Comparison of ENCODE assay signal across 1 cellular context in the genomic region with DNA sequence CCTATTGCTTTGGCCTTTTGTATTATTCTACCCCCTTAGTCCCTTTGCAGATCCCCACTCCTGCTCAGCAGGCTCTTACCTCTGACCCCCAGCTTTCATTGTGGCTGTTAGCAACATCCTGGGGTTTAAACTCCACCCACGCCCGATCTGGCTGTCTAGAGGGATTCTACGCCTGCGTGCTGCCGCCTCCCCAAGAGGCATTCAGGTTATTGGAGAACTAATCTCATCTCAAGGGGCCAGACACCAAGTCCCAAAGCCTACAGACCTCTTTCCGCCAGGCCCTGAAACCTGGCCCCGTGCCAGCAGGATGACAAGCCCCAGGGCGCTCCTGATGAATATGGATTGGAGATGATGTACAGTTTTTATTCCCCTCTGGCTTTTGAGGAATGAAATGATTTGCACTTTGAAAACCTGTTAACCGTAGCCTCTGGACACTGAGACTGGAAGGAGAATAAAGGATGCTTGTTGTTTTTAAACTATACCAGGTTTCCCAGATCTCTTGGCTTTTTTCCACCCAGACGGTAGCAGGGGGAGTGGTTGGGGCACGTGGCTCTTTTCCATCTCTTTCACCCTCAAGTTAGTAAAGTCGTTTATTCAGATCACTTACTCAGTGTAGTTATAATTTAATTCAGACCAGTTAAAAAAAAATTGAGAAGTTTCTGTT.
TF ChIP-seq lines count a peak whose summit lies in the region.

No MANE protein-coding gene starts in this region.

TF ChIP-seq in GM23338, 12 proteins besides CTCF, POLR2A, EP300 and RAD21 (continued from another document):
- TF ChIP-seq, protein P1, sequence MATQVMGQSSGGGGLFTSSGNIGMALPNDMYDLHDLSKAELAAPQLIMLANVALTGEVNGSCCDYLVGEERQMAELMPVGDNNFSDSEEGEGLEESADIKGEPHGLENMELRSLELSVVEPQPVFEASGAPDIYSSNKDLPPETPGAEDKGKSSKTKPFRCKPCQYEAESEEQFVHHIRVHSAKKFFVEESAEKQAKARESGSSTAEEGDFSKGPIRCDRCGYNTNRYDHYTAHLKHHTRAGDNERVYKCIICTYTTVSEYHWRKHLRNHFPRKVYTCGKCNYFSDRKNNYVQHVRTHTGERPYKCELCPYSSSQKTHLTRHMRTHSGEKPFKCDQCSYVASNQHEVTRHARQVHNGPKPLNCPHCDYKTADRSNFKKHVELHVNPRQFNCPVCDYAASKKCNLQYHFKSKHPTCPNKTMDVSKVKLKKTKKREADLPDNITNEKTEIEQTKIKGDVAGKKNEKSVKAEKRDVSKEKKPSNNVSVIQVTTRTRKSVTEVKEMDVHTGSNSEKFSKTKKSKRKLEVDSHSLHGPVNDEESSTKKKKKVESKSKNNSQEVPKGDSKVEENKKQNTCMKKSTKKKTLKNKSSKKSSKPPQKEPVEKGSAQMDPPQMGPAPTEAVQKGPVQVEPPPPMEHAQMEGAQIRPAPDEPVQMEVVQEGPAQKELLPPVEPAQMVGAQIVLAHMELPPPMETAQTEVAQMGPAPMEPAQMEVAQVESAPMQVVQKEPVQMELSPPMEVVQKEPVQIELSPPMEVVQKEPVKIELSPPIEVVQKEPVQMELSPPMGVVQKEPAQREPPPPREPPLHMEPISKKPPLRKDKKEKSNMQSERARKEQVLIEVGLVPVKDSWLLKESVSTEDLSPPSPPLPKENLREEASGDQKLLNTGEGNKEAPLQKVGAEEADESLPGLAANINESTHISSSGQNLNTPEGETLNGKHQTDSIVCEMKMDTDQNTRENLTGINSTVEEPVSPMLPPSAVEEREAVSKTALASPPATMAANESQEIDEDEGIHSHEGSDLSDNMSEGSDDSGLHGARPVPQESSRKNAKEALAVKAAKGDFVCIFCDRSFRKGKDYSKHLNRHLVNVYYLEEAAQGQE (IDR thresholded peaks at IDR 0.05; ENCODE audit: unreplicated experiment): no peak
- TF ChIP-seq, protein P2, sequence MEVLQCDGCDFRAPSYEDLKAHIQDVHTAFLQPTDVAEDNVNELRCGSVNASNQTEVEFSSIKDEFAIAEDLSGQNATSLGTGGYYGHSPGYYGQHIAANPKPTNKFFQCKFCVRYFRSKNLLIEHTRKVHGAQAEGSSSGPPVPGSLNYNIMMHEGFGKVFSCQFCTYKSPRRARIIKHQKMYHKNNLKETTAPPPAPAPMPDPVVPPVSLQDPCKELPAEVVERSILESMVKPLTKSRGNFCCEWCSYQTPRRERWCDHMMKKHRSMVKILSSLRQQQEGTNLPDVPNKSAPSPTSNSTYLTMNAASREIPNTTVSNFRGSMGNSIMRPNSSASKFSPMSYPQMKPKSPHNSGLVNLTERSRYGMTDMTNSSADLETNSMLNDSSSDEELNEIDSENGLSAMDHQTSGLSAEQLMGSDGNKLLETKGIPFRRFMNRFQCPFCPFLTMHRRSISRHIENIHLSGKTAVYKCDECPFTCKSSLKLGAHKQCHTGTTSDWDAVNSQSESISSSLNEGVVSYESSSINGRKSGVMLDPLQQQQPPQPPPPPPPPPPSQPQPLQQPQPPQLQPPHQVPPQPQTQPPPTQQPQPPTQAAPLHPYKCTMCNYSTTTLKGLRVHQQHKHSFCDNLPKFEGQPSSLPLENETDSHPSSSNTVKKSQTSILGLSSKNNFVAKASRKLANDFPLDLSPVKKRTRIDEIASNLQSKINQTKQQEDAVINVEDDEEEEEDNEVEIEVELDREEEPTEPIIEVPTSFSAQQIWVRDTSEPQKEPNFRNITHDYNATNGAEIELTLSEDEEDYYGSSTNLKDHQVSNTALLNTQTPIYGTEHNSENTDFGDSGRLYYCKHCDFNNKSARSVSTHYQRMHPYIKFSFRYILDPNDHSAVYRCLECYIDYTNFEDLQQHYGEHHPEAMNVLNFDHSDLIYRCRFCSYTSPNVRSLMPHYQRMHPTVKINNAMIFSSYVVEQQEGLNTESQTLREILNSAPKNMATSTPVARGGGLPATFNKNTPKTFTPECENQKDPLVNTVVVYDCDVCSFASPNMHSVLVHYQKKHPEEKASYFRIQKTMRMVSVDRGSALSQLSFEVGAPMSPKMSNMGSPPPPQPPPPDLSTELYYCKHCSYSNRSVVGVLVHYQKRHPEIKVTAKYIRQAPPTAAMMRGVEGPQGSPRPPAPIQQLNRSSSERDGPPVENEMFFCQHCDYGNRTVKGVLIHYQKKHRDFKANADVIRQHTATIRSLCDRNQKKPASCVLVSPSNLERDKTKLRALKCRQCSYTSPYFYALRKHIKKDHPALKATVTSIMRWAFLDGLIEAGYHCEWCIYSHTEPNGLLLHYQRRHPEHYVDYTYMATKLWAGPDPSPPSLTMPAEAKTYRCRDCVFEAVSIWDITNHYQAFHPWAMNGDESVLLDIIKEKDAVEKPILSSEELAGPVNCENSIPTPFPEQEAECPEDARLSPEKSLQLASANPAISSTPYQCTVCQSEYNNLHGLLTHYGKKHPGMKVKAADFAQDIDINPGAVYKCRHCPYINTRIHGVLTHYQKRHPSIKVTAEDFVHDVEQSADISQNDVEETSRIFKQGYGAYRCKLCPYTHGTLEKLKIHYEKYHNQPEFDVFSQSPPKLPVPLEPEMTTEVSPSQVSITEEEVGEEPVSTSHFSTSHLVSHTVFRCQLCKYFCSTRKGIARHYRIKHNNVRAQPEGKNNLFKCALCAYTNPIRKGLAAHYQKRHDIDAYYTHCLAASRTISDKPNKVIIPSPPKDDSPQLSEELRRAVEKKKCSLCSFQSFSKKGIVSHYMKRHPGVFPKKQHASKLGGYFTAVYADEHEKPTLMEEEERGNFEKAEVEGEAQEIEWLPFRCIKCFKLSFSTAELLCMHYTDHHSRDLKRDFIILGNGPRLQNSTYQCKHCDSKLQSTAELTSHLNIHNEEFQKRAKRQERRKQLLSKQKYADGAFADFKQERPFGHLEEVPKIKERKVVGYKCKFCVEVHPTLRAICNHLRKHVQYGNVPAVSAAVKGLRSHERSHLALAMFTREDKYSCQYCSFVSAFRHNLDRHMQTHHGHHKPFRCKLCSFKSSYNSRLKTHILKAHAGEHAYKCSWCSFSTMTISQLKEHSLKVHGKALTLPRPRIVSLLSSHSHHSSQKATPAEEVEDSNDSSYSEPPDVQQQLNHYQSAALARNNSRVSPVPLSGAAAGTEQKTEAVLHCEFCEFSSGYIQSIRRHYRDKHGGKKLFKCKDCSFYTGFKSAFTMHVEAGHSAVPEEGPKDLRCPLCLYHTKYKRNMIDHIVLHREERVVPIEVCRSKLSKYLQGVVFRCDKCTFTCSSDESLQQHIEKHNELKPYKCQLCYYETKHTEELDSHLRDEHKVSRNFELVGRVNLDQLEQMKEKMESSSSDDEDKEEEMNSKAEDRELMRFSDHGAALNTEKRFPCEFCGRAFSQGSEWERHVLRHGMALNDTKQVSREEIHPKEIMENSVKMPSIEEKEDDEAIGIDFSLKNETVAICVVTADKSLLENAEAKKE (CRISPR knock-in tag; IDR thresholded peaks at IDR 0.05): no peak
- TF ChIP-seq NANOG (IDR thresholded peaks at IDR 0.05; ENCODE audit: borderline replicate concordance) (no peak), JUNB (IDR thresholded peaks at IDR 0.05; ENCODE audit: unreplicated experiment) (no peak), ZNF114 (CRISPR knock-in tag; IDR thresholded peaks at IDR 0.05) (no peak), EZH2 (IDR thresholded peaks at IDR 0.05; ENCODE audit: low read depth, unreplicated experiment) (no peak), CREB1 (CRISPR knock-in tag; IDR thresholded peaks at IDR 0.05; ENCODE audit: low read depth) (no peak), POLR2AphosphoS5 (IDR thresholded peaks at IDR 0.05; ENCODE audit: low read depth) (no peak), ZNF331 (CRISPR knock-in tag; IDR thresholded peaks at IDR 0.05; ENCODE audit: low read depth) (no peak), EZH2phosphoT487 (IDR thresholded peaks at IDR 0.05; ENCODE audit: unreplicated experiment) (no peak)
